Comparison of ENCODE assay signal across 8 cellular contexts in the genomic region with DNA sequence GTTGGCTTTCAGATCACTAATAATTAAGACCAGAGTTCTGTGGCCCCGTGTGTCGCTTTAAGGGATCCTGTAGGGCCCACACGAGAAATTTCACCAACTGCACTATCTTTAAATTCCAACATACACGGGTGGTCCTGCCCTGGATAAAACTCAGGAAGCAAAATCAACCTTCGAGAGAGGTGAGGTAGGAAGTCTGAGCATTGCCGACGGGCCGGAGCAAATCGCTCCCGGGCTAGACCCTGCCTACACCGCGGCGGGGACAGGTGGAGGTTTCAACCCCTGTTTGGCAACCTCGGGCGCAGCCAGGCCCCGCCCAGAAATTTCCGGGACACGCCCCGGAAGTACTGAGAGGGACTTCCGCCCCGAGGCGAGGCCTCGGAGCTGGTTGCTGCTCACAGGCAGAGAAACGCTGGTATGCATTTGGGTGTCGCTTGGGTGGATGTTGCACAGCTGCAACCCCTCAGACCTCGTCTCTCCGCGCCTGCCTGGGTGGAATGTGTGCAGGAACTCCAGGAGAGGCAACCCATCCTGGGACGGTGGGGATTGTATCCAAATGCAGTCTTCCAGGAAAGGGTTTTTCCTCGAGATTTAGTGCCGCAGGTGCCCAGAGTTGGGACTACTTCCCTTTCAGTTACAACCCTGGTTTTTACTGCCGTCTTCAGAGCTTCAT. TPM values are rescaled to one million over a fixed set of nuclear protein-coding genes. Genes with fewer than 3 reads are reported as not detected.
DNase-seq lines count a peak whose midpoint lies in the region; ATAC-seq and TF ChIP-seq lines count a peak whose summit lies in the region.

No MANE protein-coding gene starts in this region.

- H3K9ac ChIP-seq in duodenal mucosa (ENCODE audit: low read depth in 1 of 2, low read length in 2 of 2), result peak overlapping the region in 1 of 2 donors; percentile 53

- in situ Hi-C loops in GM13976 (cut with MboI; ENCODE audit: low sequenced_read_pairs, unreplicated experiment), result no loop called here

- intact Hi-C loops in lower lobe of right lung (cut with DNase I), result no loop called here

- H3K4me3 ChIP-seq in duodenal mucosa (ENCODE audit: low read depth in 1 of 2, low read length in 2 of 2) (peak overlapping the region; percentile 82 to 90), lower lobe of right lung (peak overlapping the region; percentile 61)

- no peak overlapping the region for H3K27ac ChIP-seq in duodenal mucosa (ENCODE audit: low read depth, low read length)
- H3K27ac ChIP-seq in lower lobe of right lung, result peak overlapping the region; percentile 43

- DNase-seq in GM13976 (ENCODE audit: low spot score) (peak; percentile 90), NCI-H446 (lab: John Stamatoyannopoulos, UW) (peak; percentile 21 to 83), lower lobe of right lung (peak; percentile 81), NAMALWA (ENCODE audit: low spot score) (no peak)
- DNase-seq in activated CD4-positive, alpha-beta T cell treated with anti-CD3 and anti-CD28 coated beads, Interleukin-2, amount 50 U/mL, for 4 hours, result peak; percentile 68 to 73
- peak; percentile 62 to 88 (median 80) for DNase-seq in stimulated activated CD4-positive, alpha-beta T cell treated with anti-CD3 and anti-CD28 coated beads, TNF-alpha, amount 100 ng/mL, for 24 hours (ENCODE audit: low read depth in 3 of 3)

- TF ChIP-seq CTCF in GM13976 (IDR thresholded peaks at IDR 0.05; ENCODE audit: borderline replicate concordance, control extremely low read depth, extremely low read depth, insufficient read depth, missing control alignments) (no peak), lower lobe of right lung (IDR thresholded peaks at IDR 0.05) (no peak)

- peaks cover 0 to 6% of the 10 kb centered on the region in 2 donors for H3K4me1 ChIP-seq in duodenal mucosa (ENCODE audit: control insufficient read depth in 1 of 2, insufficient read depth in 2 of 2, low read length in 2 of 2)
- H3K4me1 ChIP-seq in lower lobe of right lung, result peaks cover 7% of the 10 kb centered on the region

- H3K27me3 ChIP-seq in duodenal mucosa (ENCODE audit: control insufficient read depth in 1 of 2, insufficient read depth in 2 of 2, low read length in 2 of 2) (no peaks in the 10 kb centered on the region), lower lobe of right lung (ENCODE audit: low read depth) (no peaks in the 10 kb centered on the region)

- H3K36me3 ChIP-seq in duodenal mucosa (ENCODE audit: control insufficient read depth in 1 of 2, insufficient read depth in 2 of 2, low read length in 2 of 2) (peaks cover 0 to 3% of the 10 kb centered on the region in 2 donors), lower lobe of right lung (peaks cover 12% of the 10 kb centered on the region)

- ATAC-seq in HG02852 (IDR thresholded peaks at IDR 0.05; ENCODE audit: unreplicated experiment) (peak; percentile 97), lower lobe of right lung (peak; percentile 92 to 98)

- H3K9me3 ChIP-seq in duodenal mucosa (ENCODE audit: control insufficient read depth in 1 of 2, low read length in 2 of 2) (no peaks in the 10 kb centered on the region), lower lobe of right lung (no peaks in the 10 kb centered on the region)

RNA-seq across cellular contexts. Expression of gene ZKSCAN8, which starts 19.9 kb away (rescaled TPM):
- 20.6 TPM for total RNA-seq in lower lobe of right lung

RNA-seq across cellular contexts. Expression of gene ZSCAN16, which starts 37.1 kb away (rescaled TPM):
- total RNA-seq in lower lobe of right lung, result 6.8 TPM
